Comparison of ENCODE assay signal across 1 cellular context in genomic region chr1:227728892-227729143, GRCh38.
TF ChIP-seq lines count a peak whose summit lies in the region.

No MANE protein-coding gene starts in this region.

TF ChIP-seq in HEK293, 187 proteins besides CTCF, POLR2A, EP300 and RAD21 (continued from another document):
- peak; percentile 20 for TF ChIP-seq ZNF398 (tag by site-specific recombination; IDR thresholded peaks at IDR 0.05)
- TF ChIP-seq ZNF777 (tag by site-specific recombination; IDR thresholded peaks at IDR 0.05; ENCODE audit: borderline replicate concordance) = no peak
- TF ChIP-seq ZNF843 (tag by site-specific recombination; IDR thresholded peaks at IDR 0.05) = 0 out of 2 replicates have a peak, but pooled peaks have one; percentile 12
TF ChIP-seq in HEK293: peak in this region for 14.
